ENCODE assay signal across 25 cellular contexts in the genomic region with DNA sequence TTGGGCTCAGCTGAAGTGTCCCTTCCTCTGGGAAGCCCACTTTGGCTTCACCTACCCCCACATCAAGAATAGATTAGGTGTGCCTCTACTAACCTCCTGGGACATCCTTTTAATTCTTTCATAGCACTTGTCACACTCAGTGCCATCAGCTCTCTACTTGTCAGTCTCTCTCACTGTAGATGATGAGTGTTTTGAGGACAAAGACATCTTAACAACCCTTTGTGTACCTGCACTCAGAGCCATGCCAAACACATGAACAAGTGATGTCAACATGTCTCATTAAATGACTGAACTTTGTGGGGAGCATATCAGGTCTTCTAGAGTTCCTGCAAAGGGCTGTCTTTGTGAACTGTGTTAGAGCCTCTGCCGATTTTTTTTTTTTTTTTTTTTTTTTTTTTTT.
"Had no signal": no experiment of that assay in that cellular context is flagged by ENCODE, and none has a peak within 500 bp of the region (broad histone marks: within the 10 kb centered on the region; RNA-seq: fewer than 3 reads in every experiment).

No MANE protein-coding gene starts in this region.

- DNase-seq: hypothalamus; immature natural killer cell; left ventricle myocardium inferior; naive B cell; nucleus accumbens; pancreas; posterior cingulate gyrus; right lobe of liver; stimulated activated CD4-positive, alpha-beta T cell treated with anti-CD3 and anti-CD28 coated beads, Interleukin-1b, Interleukin-23, amount 100 ng/mL, for 48 hours; stimulated activated CD4-positive, alpha-beta T cell treated with anti-CD3 and anti-CD28 coated beads, Interleukin-2, amount 100 ng/mL, for 48 hours; stimulated activated CD4-positive, alpha-beta T cell treated with anti-CD3 and anti-CD28 coated beads, Interleukin-4, amount 100 ng/mL, for 4 hours; stimulated activated CD8-positive, alpha-beta memory T cell treated with anti-CD3 and anti-CD28 coated beads, Interleukin-4, amount 100 ng/mL, for 48 hours; stimulated activated naive CD4-positive, alpha-beta T cell treated with Interleukin-2 at 50 U/mL for 16 hours; stimulated activated naive CD8-positive, alpha-beta T cell treated with anti-CD3 and anti-CD28 coated beads, Interleukin-15, amount 100 ng/mL, for 72 hours; substantia nigra; uterus had no signal

- H3K4me1 Mint-ChIP-seq: immature natural killer cell; naive B cell; neural crest cell; stimulated activated memory B cell treated with anti-CD40 and anti-IgM and Interleukin-4, amounts not matched to agents 10 μg/mL and 1 μg/mL and 100 μg/mL, for 72 hours; stimulated activated naive CD8-positive, alpha-beta T cell treated with anti-CD3 and anti-CD28 coated beads, Interleukin-15, amount 100 ng/mL, for 72 hours had no signal

- H3K27me3 Mint-ChIP-seq: type B pancreatic cell had no signal

- ATAC-seq: natural killer cell treated with Interleukin-12 subunit alpha and Interleukin-12 subunit beta and Interleukin-15 and Interleukin-18, amount 100 ng/mL, for 72 hours; pancreas; right lobe of liver; stimulated activated memory B cell treated with anti-CD40 and anti-IgM and Interleukin-4, amounts not matched to agents 10 μg/mL and 1 μg/mL and 100 μg/mL, for 72 hours; stimulated activated naive CD8-positive, alpha-beta T cell treated with anti-CD3 and anti-CD28 coated beads, Interleukin-15, amount 100 ng/mL, for 72 hours had no signal

- H3K4me3 ChIP-seq: left ventricle myocardium inferior, lung, pancreas, right atrium auricular region, right lobe of liver, smooth muscle cell, tibial nerve, uterus had no signal

- H3K4me1 ChIP-seq: left ventricle myocardium inferior, pancreas, right atrium auricular region, right lobe of liver, tibial nerve, uterus had no signal

- H3K27me3 ChIP-seq: pancreas, right atrium auricular region, right lobe of liver, tibial nerve, uterus had no signal

- H3K36me3 ChIP-seq: left ventricle myocardium inferior, pancreas, right atrium auricular region, right lobe of liver, tibial nerve, uterus had no signal

- H3K36me3 Mint-ChIP-seq: mesothelial cell of epicardium; naive B cell; natural killer cell treated with Interleukin-12 subunit alpha and Interleukin-12 subunit beta and Interleukin-15 and Interleukin-18, amount 100 ng/mL, for 72 hours; stimulated activated memory B cell treated with anti-CD40 and anti-IgM and Interleukin-4, amounts not matched to agents 10 μg/mL and 1 μg/mL and 100 μg/mL, for 72 hours; type B pancreatic cell had no signal

- H3K27ac ChIP-seq: left ventricle myocardium inferior, pancreas, right atrium auricular region, right lobe of liver, tibial nerve, uterus had no signal

- H3K9me3 ChIP-seq: pancreas, right lobe of liver, uterus had no signal

- H3K4me3 Mint-ChIP-seq: immature natural killer cell; mesothelial cell of epicardium; naive B cell; natural killer cell treated with Interleukin-12 subunit alpha and Interleukin-12 subunit beta and Interleukin-15 and Interleukin-18, amount 100 ng/mL, for 72 hours; neural crest cell; stimulated activated memory B cell treated with anti-CD40 and anti-IgM and Interleukin-4, amounts not matched to agents 10 μg/mL and 1 μg/mL and 100 μg/mL, for 72 hours; stimulated activated naive CD8-positive, alpha-beta T cell treated with anti-CD3 and anti-CD28 coated beads, Interleukin-15, amount 100 ng/mL, for 72 hours; type B pancreatic cell had no signal

- H3K27ac Mint-ChIP-seq: immature natural killer cell; mesothelial cell of epicardium; naive B cell; natural killer cell treated with Interleukin-12 subunit alpha and Interleukin-12 subunit beta and Interleukin-15 and Interleukin-18, amount 100 ng/mL, for 72 hours; stimulated activated memory B cell treated with anti-CD40 and anti-IgM and Interleukin-4, amounts not matched to agents 10 μg/mL and 1 μg/mL and 100 μg/mL, for 72 hours; stimulated activated naive CD8-positive, alpha-beta T cell treated with anti-CD3 and anti-CD28 coated beads, Interleukin-15, amount 100 ng/mL, for 72 hours; type B pancreatic cell had no signal

- H3K4me2 ChIP-seq: smooth muscle cell had no signal
